Comparison of ENCODE assay signal across 1 cellular context in the genomic region with DNA sequence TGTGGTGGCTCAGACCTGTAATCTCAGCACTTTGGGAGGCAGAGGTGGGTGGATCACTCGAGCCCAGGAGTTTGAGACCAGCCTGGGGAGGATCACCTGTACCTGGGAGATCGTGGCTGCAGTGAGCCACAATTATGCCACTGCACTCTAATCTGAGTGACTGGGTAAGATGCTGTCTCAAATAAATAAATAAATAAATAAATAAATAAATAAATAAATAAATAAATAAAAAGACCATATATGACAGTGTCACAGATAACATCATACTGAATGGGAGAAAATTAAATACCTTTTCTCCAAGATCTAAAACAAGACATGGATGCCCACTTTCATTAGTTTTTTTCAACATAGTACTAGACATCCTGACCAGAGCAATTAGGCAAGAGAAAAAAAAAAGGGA.
A peak's percentile ranks its signal among the peaks of the same experiment; 100 is the strongest.
TF ChIP-seq lines count a peak whose summit lies in the region.

No MANE protein-coding gene starts in this region.

TF ChIP-seq in HEK293, 187 proteins besides CTCF, POLR2A, EP300 and RAD21 (continued from another document):
- no peak for TF ChIP-seq YY1 (tag by site-specific recombination; IDR thresholded peaks at IDR 0.05)
- TF ChIP-seq, protein P1, sequence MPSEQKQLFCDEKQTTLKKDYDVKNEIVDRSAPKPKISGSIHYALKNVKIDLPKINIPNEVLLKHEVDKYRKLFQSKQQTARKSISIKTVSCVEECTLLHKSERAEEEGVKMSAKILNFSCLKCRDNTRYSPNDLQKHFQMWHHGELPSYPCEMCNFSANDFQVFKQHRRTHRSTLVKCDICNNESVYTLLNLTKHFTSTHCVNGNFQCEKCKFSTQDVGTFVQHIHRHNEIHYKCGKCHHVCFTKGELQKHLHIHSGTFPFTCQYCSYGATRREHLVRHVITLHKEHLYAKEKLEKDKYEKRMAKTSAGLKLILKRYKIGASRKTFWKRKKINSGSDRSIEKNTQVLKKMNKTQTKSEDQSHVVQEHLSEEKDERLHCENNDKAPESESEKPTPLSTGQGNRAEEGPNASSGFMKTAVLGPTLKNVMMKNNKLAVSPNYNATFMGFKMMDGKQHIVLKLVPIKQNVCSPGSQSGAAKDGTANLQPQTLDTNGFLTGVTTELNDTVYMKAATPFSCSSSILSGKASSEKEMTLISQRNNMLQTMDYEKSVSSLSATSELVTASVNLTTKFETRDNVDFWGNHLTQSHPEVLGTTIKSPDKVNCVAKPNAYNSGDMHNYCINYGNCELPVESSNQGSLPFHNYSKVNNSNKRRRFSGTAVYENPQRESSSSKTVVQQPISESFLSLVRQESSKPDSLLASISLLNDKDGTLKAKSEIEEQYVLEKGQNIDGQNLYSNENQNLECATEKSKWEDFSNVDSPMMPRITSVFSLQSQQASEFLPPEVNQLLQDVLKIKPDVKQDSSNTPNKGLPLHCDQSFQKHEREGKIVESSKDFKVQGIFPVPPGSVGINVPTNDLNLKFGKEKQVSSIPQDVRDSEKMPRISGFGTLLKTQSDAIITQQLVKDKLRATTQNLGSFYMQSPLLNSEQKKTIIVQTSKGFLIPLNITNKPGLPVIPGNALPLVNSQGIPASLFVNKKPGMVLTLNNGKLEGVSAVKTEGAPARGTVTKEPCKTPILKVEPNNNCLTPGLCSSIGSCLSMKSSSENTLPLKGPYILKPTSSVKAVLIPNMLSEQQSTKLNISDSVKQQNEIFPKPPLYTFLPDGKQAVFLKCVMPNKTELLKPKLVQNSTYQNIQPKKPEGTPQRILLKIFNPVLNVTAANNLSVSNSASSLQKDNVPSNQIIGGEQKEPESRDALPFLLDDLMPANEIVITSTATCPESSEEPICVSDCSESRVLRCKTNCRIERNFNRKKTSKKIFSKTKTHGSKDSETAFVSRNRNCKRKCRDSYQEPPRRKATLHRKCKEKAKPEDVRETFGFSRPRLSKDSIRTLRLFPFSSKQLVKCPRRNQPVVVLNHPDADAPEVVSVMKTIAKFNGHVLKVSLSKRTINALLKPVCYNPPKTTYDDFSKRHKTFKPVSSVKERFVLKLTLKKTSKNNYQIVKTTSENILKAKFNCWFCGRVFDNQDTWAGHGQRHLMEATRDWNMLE (tag by site-specific recombination; conservative IDR thresholded peaks at IDR 0.05; ENCODE audit: low read depth) = peak; percentile 61; the same call in 1 of the 2 replicates
- TF ChIP-seq ZBTB21 (tag by site-specific recombination; IDR thresholded peaks at IDR 0.05) = no peak
- TF ChIP-seq ZNF585B (tag by site-specific recombination; IDR thresholded peaks at IDR 0.05) = no peak
- peak; percentile 52; the same call in 1 of the 2 replicates for TF ChIP-seq ZNF394 (tag by site-specific recombination; IDR thresholded peaks at IDR 0.05; ENCODE audit: borderline replicate concordance)
- TF ChIP-seq ZNF202 (tag by site-specific recombination; IDR thresholded peaks at IDR 0.05; ENCODE audit: borderline replicate concordance) = peak; percentile 47; the same call in 1 of the 2 replicates
- TF ChIP-seq ATF2 (tag by site-specific recombination; IDR thresholded peaks at IDR 0.05; ENCODE audit: low read depth) = no peak
- TF ChIP-seq ZNF433 (tag by site-specific recombination; IDR thresholded peaks at IDR 0.05; ENCODE audit: low read depth) = 0 out of 2 replicates have a peak, but pooled peaks have one; percentile 14
- TF ChIP-seq ZBTB11 (tag by site-specific recombination; conservative IDR thresholded peaks at IDR 0.05; ENCODE audit: low read depth) = peak; percentile 54
- peak; percentile 67 for TF ChIP-seq ZNF426 (tag by site-specific recombination; IDR thresholded peaks at IDR 0.05)
- TF ChIP-seq ZNF175 (tag by site-specific recombination; IDR thresholded peaks at IDR 0.05) = no peak
- TF ChIP-seq ZNF623 (tag by site-specific recombination; IDR thresholded peaks at IDR 0.05) = peak; percentile 45
- TF ChIP-seq HOXC10 (CRISPR knock-in tag; IDR thresholded peaks at IDR 0.05) = no peak
- TF ChIP-seq, protein P2, sequence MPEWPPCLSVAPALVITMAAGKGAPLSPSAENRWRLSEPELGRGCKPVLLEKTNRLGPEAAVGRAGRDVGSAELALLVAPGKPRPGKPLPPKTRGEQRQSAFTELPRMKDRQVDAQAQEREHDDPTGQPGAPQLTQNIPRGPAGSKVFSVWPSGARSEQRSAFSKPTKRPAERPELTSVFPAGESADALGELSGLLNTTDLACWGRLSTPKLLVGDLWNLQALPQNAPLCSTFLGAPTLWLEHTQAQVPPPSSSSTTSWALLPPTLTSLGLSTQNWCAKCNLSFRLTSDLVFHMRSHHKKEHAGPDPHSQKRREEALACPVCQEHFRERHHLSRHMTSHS (tag by site-specific recombination; IDR thresholded peaks at IDR 0.05) = no peak
